Comparison of ENCODE assay signal across 8 cellular contexts in genomic region chr12:128830505-128830893, GRCh38. TPM values are rescaled to one million over a fixed set of nuclear protein-coding genes. Genes with fewer than 3 reads are reported as not detected.
DNase-seq lines count a peak whose midpoint lies in the region; ATAC-seq and TF ChIP-seq lines count a peak whose summit lies in the region.

No MANE protein-coding gene starts in this region.

- peaks cover 7% of the 10 kb centered on the region for H3K4me1 Mint-ChIP-seq in activated T-helper 17 cell treated with anti-CD3 and anti-CD28 coated beads, Interleukin-2, amount 50 U/mL, for 72 hours
- H3K4me1 Mint-ChIP-seq in HFFc6 (ENCODE audit: low read depth) = no peaks in the 10 kb centered on the region

- H3K27ac ChIP-seq in tibial artery = no peak overlapping the region

- peak; percentile 52 for DNase-seq in GM10266 (ENCODE audit: extremely low spot score)
- no peak for DNase-seq in activated effector memory CD4-positive, alpha-beta T cell treated with anti-CD3 and anti-CD28 coated beads, Interleukin-2, amount 50 U/mL, for 16 hours
- no peak for DNase-seq in middle frontal gyrus (ENCODE audit: extremely low spot score, low spot score)
- DNase-seq in tibial artery = no peak
- no peak for DNase-seq in HFFc6

- intact Hi-C loops in tibial artery (cut with DNase I; ENCODE audit: low total_unique reads) = no loop called here

- no peaks in the 10 kb centered on the region for H3K4me1 ChIP-seq in tibial artery

- peak overlapping the region; percentile 19 for H3K4me3 Mint-ChIP-seq in activated T-helper 17 cell treated with anti-CD3 and anti-CD28 coated beads, Interleukin-2, amount 50 U/mL, for 72 hours
- no peak overlapping the region for H3K4me3 Mint-ChIP-seq in HFFc6

- no peak overlapping the region for H3K4me3 ChIP-seq in tibial artery

- TF ChIP-seq CTCF in GM10266 (IDR thresholded peaks at IDR 0.05; ENCODE audit: control insufficient read depth, insufficient read depth, low read depth, missing control alignments) (no peak), tibial artery (IDR thresholded peaks at IDR 0.05) (no peak), HFFc6 (IDR thresholded peaks at IDR 0.05) (no peak)

- peaks cover 0 to 4% (median 0%) of the 10 kb centered on the region in 3 donors for H3K9me3 ChIP-seq in tibial artery

- ATAC-seq in GM21360 (IDR thresholded peaks at IDR 0.05; ENCODE audit: unreplicated experiment) (peak; percentile 53), HG03378 (IDR thresholded peaks at IDR 0.05; ENCODE audit: unreplicated experiment) (peak; percentile 53)
- peak; percentile 52 for ATAC-seq in activated T-helper 17 cell treated with anti-CD3 and anti-CD28 coated beads, Interleukin-2, amount 50 U/mL, for 72 hours (replicated peaks)

- peaks cover 0 to 4% (median 0%) of the 10 kb centered on the region in 3 donors for H3K36me3 ChIP-seq in tibial artery

- H3K36me3 Mint-ChIP-seq in activated T-helper 17 cell treated with anti-CD3 and anti-CD28 coated beads, Interleukin-2, amount 50 U/mL, for 72 hours (ENCODE audit: low read depth) = no peaks in the 10 kb centered on the region
- H3K36me3 Mint-ChIP-seq in HFFc6 (ENCODE audit: low read depth) = no peaks in the 10 kb centered on the region

- H3K27me3 Mint-ChIP-seq in activated T-helper 17 cell treated with anti-CD3 and anti-CD28 coated beads, Interleukin-2, amount 50 U/mL, for 72 hours = peaks cover 5% of the 10 kb centered on the region
- H3K27me3 Mint-ChIP-seq in HFFc6 (ENCODE audit: insufficient read depth) = peaks cover under 1% of the 10 kb centered on the region; the same call in 1 of the 2 replicates

- H3K9me3 Mint-ChIP-seq in activated T-helper 17 cell treated with anti-CD3 and anti-CD28 coated beads, Interleukin-2, amount 50 U/mL, for 72 hours = no peaks in the 10 kb centered on the region
- H3K9me3 Mint-ChIP-seq in HFFc6 = no peaks in the 10 kb centered on the region

- no peaks in the 10 kb centered on the region for H3K27me3 ChIP-seq in tibial artery

- H3K27ac Mint-ChIP-seq in activated T-helper 17 cell treated with anti-CD3 and anti-CD28 coated beads, Interleukin-2, amount 50 U/mL, for 72 hours = peak overlapping the region; percentile 48
- no peak overlapping the region for H3K27ac Mint-ChIP-seq in HFFc6

RNA-seq across cellular contexts. Expression of gene SLC15A4, which starts 6.7 kb away (rescaled TPM):
- 10 to 100 TPM; 25.2 to 34.2 TPM for total RNA-seq in activated T-helper 17 cell treated with anti-CD3 and anti-CD28 coated beads, Interleukin-2, amount 50 U/mL, for 72 hours
- total RNA-seq in HFFc6 (2021; fragmentation: NEBNext Ultra II Directional; extraction: Animal tissue kit (Norgen Biotek cat#: 25700)) = 10 to 100 TPM; 20.2 to 26.4 (median 23.1) TPM

RNA-seq across cellular contexts. Expression of gene GLT1D1, which starts 22.8 kb away (rescaled TPM):
- not detected for total RNA-seq in activated T-helper 17 cell treated with anti-CD3 and anti-CD28 coated beads, Interleukin-2, amount 50 U/mL, for 72 hours
- not detected for total RNA-seq in HFFc6 (2021; fragmentation: NEBNext Ultra II Directional; extraction: Animal tissue kit (Norgen Biotek cat#: 25700))
